Comparison of ENCODE assay signal across 32 cellular contexts in genomic region chr2:40409734-40410133, GRCh38.
"Had no signal": no experiment of that assay in that cellular context is flagged by ENCODE, and none has a peak within 500 bp of the region (broad histone marks: within the 10 kb centered on the region; RNA-seq: fewer than 3 reads in every experiment).

No MANE protein-coding gene starts in this region.

- H3K36me3 ChIP-seq: ascending aorta, breast epithelium, esophagus muscularis mucosa, gastrocnemius medialis had no signal

- H3K36me3 Mint-ChIP-seq: activated CD4-positive, alpha-beta memory T cell treated with anti-CD3 and anti-CD28 coated beads for 36 hours; activated CD8-positive, alpha-beta memory T cell treated with anti-CD3 and anti-CD28 coated beads, Interleukin-2, amount 10 ng/mL, durations not matched to agents 7 days and 5 days; activated naive CD4-positive, alpha-beta T cell treated with anti-CD3 and anti-CD28 coated beads, Interleukin-2, amount 10 ng/mL, durations not matched to agents 7 days and 5 days; activated naive CD4-positive, alpha-beta T cell treated with anti-CD3 and anti-CD28 coated beads, Interleukin-2, amount 50 U/mL, for 72 hours; activated naive CD8-positive, alpha-beta T cell treated with anti-CD3 and anti-CD28 coated beads, Interleukin-2, amount 10 ng/mL, durations not matched to agents 7 days and 5 days had no signal

- H3K27me3 ChIP-seq: ascending aorta, breast epithelium, esophagus muscularis mucosa, foreskin keratinocyte, gastrocnemius medialis had no signal

- H3K9me3 Mint-ChIP-seq: activated CD4-positive, alpha-beta memory T cell treated with anti-CD3 and anti-CD28 coated beads for 36 hours; activated CD4-positive, alpha-beta T cell treated with anti-CD3 and anti-CD28 coated beads, Interleukin-2, amount 10 ng/mL, durations not matched to agents 24 days and 14 days; activated naive CD4-positive, alpha-beta T cell treated with anti-CD3 and anti-CD28 coated beads, Interleukin-2, amount 10 ng/mL, durations not matched to agents 7 days and 5 days; activated naive CD8-positive, alpha-beta T cell treated with anti-CD3 and anti-CD28 coated beads, Interleukin-2, amount 10 ng/mL, durations not matched to agents 7 days and 5 days; brain; T-helper 2 cell treated with Interferon-gamma antibody and Interleukin-4, amounts not matched to agents 5 μg/mL and 100 μg/mL, for 36 hours had no signal

- H3K27me3 Mint-ChIP-seq: activated CD4-positive, alpha-beta memory T cell treated with anti-CD3 and anti-CD28 coated beads for 36 hours; activated CD4-positive, alpha-beta T cell treated with anti-CD3 and anti-CD28 coated beads, Interleukin-2, amount 10 ng/mL, durations not matched to agents 24 days and 14 days; activated CD8-positive, alpha-beta memory T cell treated with anti-CD3 and anti-CD28 coated beads, Interleukin-2, amount 10 ng/mL, durations not matched to agents 7 days and 5 days; activated naive CD4-positive, alpha-beta T cell treated with anti-CD3 and anti-CD28 coated beads, Interleukin-2, amount 10 ng/mL, durations not matched to agents 7 days and 5 days; brain; effector memory CD8-positive, alpha-beta T cell had no signal

- H3K4me3 ChIP-seq: ascending aorta, breast epithelium, esophagus muscularis mucosa, gastrocnemius medialis had no signal

- DNase-seq: activated CD4-positive, alpha-beta memory T cell treated with anti-CD3 and anti-CD28 coated beads for 36 hours; activated CD4-positive, alpha-beta T cell treated with anti-CD3 and anti-CD28 coated beads for 36 hours; activated CD4-positive, alpha-beta T cell treated with anti-CD3 and anti-CD28 coated beads, Interleukin-2, amount 10 ng/mL, durations not matched to agents 24 days and 14 days; activated CD4-positive, CD25-positive, alpha-beta regulatory T cell; activated CD4-positive, CD25-positive, alpha-beta regulatory T cell treated with anti-CD3 and anti-CD28 coated beads, Interleukin-2, amount 50 U/mL, for 72 hours; activated CD8-positive, alpha-beta memory T cell treated with anti-CD3 and anti-CD28 coated beads, Interleukin-2, amount 10 ng/mL, durations not matched to agents 7 days and 5 days; activated CD8-positive, alpha-beta memory T cell treated with anti-CD3 and anti-CD28 coated beads, Interleukin-2, amount 50 U/mL, for 4 hours; activated CD8-positive, alpha-beta T cell treated with anti-CD3 and anti-CD28 coated beads, Interleukin-2, amount 10 ng/mL, durations not matched to agents 7 days and 5 days; activated gamma-delta T cell; activated naive CD4-positive, alpha-beta T cell; activated naive CD4-positive, alpha-beta T cell treated with anti-CD3 and anti-CD28 coated beads, Interleukin-2, amount 10 ng/mL, durations not matched to agents 7 days and 5 days; activated naive CD8-positive, alpha-beta T cell treated with anti-CD3 and anti-CD28 coated beads, Interleukin-2, amount 10 ng/mL, durations not matched to agents 7 days and 5 days; activated T-cell treated with anti-CD3 and anti-CD28 coated beads, Interleukin-2, amount 50 U/mL, for 1 hour; activated T-cell treated with anti-CD3 and anti-CD28 coated beads, Interleukin-2, amount 50 U/mL, for 48 hours; caudate nucleus; cortex of kidney; dermis blood vessel endothelial cell; effector CD4-positive, alpha-beta T cell; effector memory CD8-positive, alpha-beta T cell; erythroblast; foreskin keratinocyte; gastrocnemius medialis; glutamatergic neuron; T-helper 1 cell; T-helper 17 cell; T1000 had no signal

- H3K4me1 Mint-ChIP-seq: activated CD4-positive, alpha-beta T cell treated with anti-CD3 and anti-CD28 coated beads for 36 hours; activated CD4-positive, alpha-beta T cell treated with anti-CD3 and anti-CD28 coated beads, Interleukin-2, amount 10 ng/mL, durations not matched to agents 24 days and 14 days; activated CD8-positive, alpha-beta memory T cell treated with anti-CD3 and anti-CD28 coated beads, Interleukin-2, amount 10 ng/mL, durations not matched to agents 7 days and 5 days; activated naive CD4-positive, alpha-beta T cell treated with anti-CD3 and anti-CD28 coated beads, Interleukin-2, amount 10 ng/mL, durations not matched to agents 7 days and 5 days; activated naive CD8-positive, alpha-beta T cell treated with anti-CD3 and anti-CD28 coated beads, Interleukin-2, amount 10 ng/mL, durations not matched to agents 7 days and 5 days; T-helper 17 cell had no signal

- ATAC-seq: activated CD4-positive, alpha-beta T cell treated with anti-CD3 and anti-CD28 coated beads for 36 hours; activated CD8-positive, alpha-beta memory T cell treated with anti-CD3 and anti-CD28 coated beads, Interleukin-2, amount 10 ng/mL, durations not matched to agents 7 days and 5 days; activated CD8-positive, alpha-beta T cell treated with anti-CD3 and anti-CD28 coated beads, Interleukin-2, amount 10 ng/mL, durations not matched to agents 7 days and 5 days; activated naive CD4-positive, alpha-beta T cell treated with anti-CD3 and anti-CD28 coated beads, Interleukin-2, amount 50 U/mL, for 72 hours; effector memory CD8-positive, alpha-beta T cell; foreskin keratinocyte; gastrocnemius medialis; T-helper 17 cell had no signal

- H3K27ac Mint-ChIP-seq: activated CD4-positive, alpha-beta memory T cell treated with anti-CD3 and anti-CD28 coated beads for 36 hours; activated CD4-positive, alpha-beta T cell treated with anti-CD3 and anti-CD28 coated beads for 36 hours; activated CD4-positive, alpha-beta T cell treated with anti-CD3 and anti-CD28 coated beads, Interleukin-2, amount 10 ng/mL, durations not matched to agents 24 days and 14 days; activated CD8-positive, alpha-beta memory T cell treated with anti-CD3 and anti-CD28 coated beads, Interleukin-2, amount 10 ng/mL, durations not matched to agents 7 days and 5 days; activated CD8-positive, alpha-beta T cell treated with anti-CD3 and anti-CD28 coated beads, Interleukin-2, amount 10 ng/mL, durations not matched to agents 7 days and 5 days; activated naive CD4-positive, alpha-beta T cell treated with anti-CD3 and anti-CD28 coated beads, Interleukin-2, amount 10 ng/mL, durations not matched to agents 7 days and 5 days; activated naive CD4-positive, alpha-beta T cell treated with anti-CD3 and anti-CD28 coated beads, Interleukin-2, amount 50 U/mL, for 72 hours; activated naive CD8-positive, alpha-beta T cell treated with anti-CD3 and anti-CD28 coated beads, Interleukin-2, amount 10 ng/mL, durations not matched to agents 7 days and 5 days; brain; effector memory CD8-positive, alpha-beta T cell; T-helper 17 cell; T-helper 2 cell treated with Interferon-gamma antibody and Interleukin-4, amounts not matched to agents 5 μg/mL and 100 μg/mL, for 36 hours had no signal

- H3K27ac ChIP-seq: ascending aorta, breast epithelium, esophagus muscularis mucosa, foreskin keratinocyte, gastrocnemius medialis had no signal

- H3K9me3 ChIP-seq: ascending aorta, breast epithelium, esophagus muscularis mucosa, gastrocnemius medialis had no signal

- H3K4me3 Mint-ChIP-seq: activated CD4-positive, alpha-beta memory T cell treated with anti-CD3 and anti-CD28 coated beads for 36 hours; activated CD4-positive, alpha-beta T cell treated with anti-CD3 and anti-CD28 coated beads for 36 hours; activated CD4-positive, alpha-beta T cell treated with anti-CD3 and anti-CD28 coated beads, Interleukin-2, amount 10 ng/mL, durations not matched to agents 24 days and 14 days; activated CD8-positive, alpha-beta memory T cell treated with anti-CD3 and anti-CD28 coated beads, Interleukin-2, amount 10 ng/mL, durations not matched to agents 7 days and 5 days; activated CD8-positive, alpha-beta T cell treated with anti-CD3 and anti-CD28 coated beads, Interleukin-2, amount 10 ng/mL, durations not matched to agents 7 days and 5 days; activated naive CD4-positive, alpha-beta T cell treated with anti-CD3 and anti-CD28 coated beads, Interleukin-2, amount 10 ng/mL, durations not matched to agents 7 days and 5 days; activated naive CD8-positive, alpha-beta T cell treated with anti-CD3 and anti-CD28 coated beads, Interleukin-2, amount 10 ng/mL, durations not matched to agents 7 days and 5 days; brain; effector memory CD8-positive, alpha-beta T cell; T-helper 17 cell; T-helper 2 cell treated with Interferon-gamma antibody and Interleukin-4, amounts not matched to agents 5 μg/mL and 100 μg/mL, for 36 hours had no signal

- H3K4me1 ChIP-seq: ascending aorta, breast epithelium, gastrocnemius medialis had no signal
